ENCODE assay signal across 15 cellular contexts in genomic region chr7:92699560-92699959, GRCh38.
A peak's percentile ranks its signal among the peaks of the same experiment; 100 is the strongest.
DNase-seq lines count a peak whose midpoint lies in the region; ATAC-seq and TF ChIP-seq lines count a peak whose summit lies in the region.
"Had no signal": no experiment of that assay in that cellular context is flagged by ENCODE, and none has a peak within 500 bp of the region (broad histone marks: within the 10 kb centered on the region; RNA-seq: fewer than 3 reads in every experiment).

No MANE protein-coding gene starts in this region.

- H3K36me3 ChIP-seq in thyroid gland, result no peaks in the 10 kb centered on the region

- H3K27ac Mint-ChIP-seq in natural killer cell treated with Interleukin-12 subunit alpha and Interleukin-12 subunit beta and Interleukin-15 and Interleukin-18, amount 100 ng/mL, for 72 hours, result peak overlapping the region; percentile 17 to 29
- peak overlapping the region in 1 of 2 donors; percentile 19 for H3K27ac Mint-ChIP-seq in natural killer cell
- no peak overlapping the region for H3K27ac Mint-ChIP-seq in glutamatergic neuron (ENCODE audit: unreplicated experiment)
- H3K27ac Mint-ChIP-seq: T-helper 1 cell treated with Interleukin-12 subunit alpha and Interleukin-12 subunit beta and Interleukin-4 antibody, amounts not matched to agents 30 μg/mL and 1 μg/mL, for 36 hours had no signal

- no peak overlapping the region for H3K4me3 Mint-ChIP-seq in natural killer cell treated with Interleukin-12 subunit alpha and Interleukin-12 subunit beta and Interleukin-15 and Interleukin-18, amount 100 ng/mL, for 72 hours
- no peak overlapping the region for H3K4me3 Mint-ChIP-seq in natural killer cell
- H3K4me3 Mint-ChIP-seq in glutamatergic neuron (ENCODE audit: unreplicated experiment), result no peak overlapping the region
- H3K4me3 Mint-ChIP-seq: stimulated activated naive CD8-positive, alpha-beta T cell treated with anti-CD3 and anti-CD28 coated beads, Interleukin-15, amount 100 ng/mL, for 72 hours; T-helper 1 cell treated with Interleukin-12 subunit alpha and Interleukin-12 subunit beta and Interleukin-4 antibody, amounts not matched to agents 30 μg/mL and 1 μg/mL, for 36 hours had no signal

- 98 to 99% methylated on average over 2 of the region's 2 CpGs for WGBS in thyroid gland, 2 donors

- no peak for TF ChIP-seq POLR2A in thyroid gland (IDR thresholded peaks at IDR 0.05)

- H3K27ac ChIP-seq in VCaP, result peak overlapping the region; percentile 12; the same call in 1 of the 2 replicates
- no peak overlapping the region for H3K27ac ChIP-seq in foreskin keratinocyte
- H3K27ac ChIP-seq in thyroid gland, result no peak overlapping the region

- peaks cover 24% of the 10 kb centered on the region for H3K4me1 ChIP-seq in foreskin keratinocyte
- H3K4me1 ChIP-seq in thyroid gland, result peaks cover 7 to 9% of the 10 kb centered on the region in 2 donors

- no peaks in the 10 kb centered on the region for H3K9me3 ChIP-seq in thyroid gland

- no peaks in the 10 kb centered on the region for H3K27me3 ChIP-seq in foreskin keratinocyte
- H3K27me3 ChIP-seq in thyroid gland, result no peaks in the 10 kb centered on the region

- TF ChIP-seq CTCF in natural killer cell (IDR thresholded peaks at IDR 0.05) (no peak), VCaP (conservative IDR thresholded peaks at IDR 0.05) (no peak), foreskin keratinocyte (conservative IDR thresholded peaks at IDR 0.05) (no peak), glutamatergic neuron (IDR thresholded peaks at IDR 0.05; ENCODE audit: partially characterized antibody, unreplicated experiment) (no peak), thyroid gland (IDR thresholded peaks at IDR 0.05) (no peak)

- no peaks in the 10 kb centered on the region for H3K9me3 Mint-ChIP-seq in natural killer cell treated with Interleukin-12 subunit alpha and Interleukin-12 subunit beta and Interleukin-15 and Interleukin-18, amount 100 ng/mL, for 72 hours
- H3K9me3 Mint-ChIP-seq in natural killer cell (no peaks in the 10 kb centered on the region), glutamatergic neuron (ENCODE audit: unreplicated experiment) (peaks cover 6% of the 10 kb centered on the region)
- H3K9me3 Mint-ChIP-seq: stimulated activated naive CD8-positive, alpha-beta T cell treated with anti-CD3 and anti-CD28 coated beads, Interleukin-15, amount 100 ng/mL, for 72 hours; T-helper 1 cell treated with Interleukin-12 subunit alpha and Interleukin-12 subunit beta and Interleukin-4 antibody, amounts not matched to agents 30 μg/mL and 1 μg/mL, for 36 hours had no signal

- no peaks in the 10 kb centered on the region for H3K27me3 Mint-ChIP-seq in natural killer cell treated with Interleukin-12 subunit alpha and Interleukin-12 subunit beta and Interleukin-15 and Interleukin-18, amount 100 ng/mL, for 72 hours
- H3K27me3 Mint-ChIP-seq in natural killer cell (ENCODE audit: low read depth in 2 of 2), result no peaks in the 10 kb centered on the region
- no peaks in the 10 kb centered on the region for H3K27me3 Mint-ChIP-seq in glutamatergic neuron (ENCODE audit: unreplicated experiment)
- H3K27me3 Mint-ChIP-seq: stimulated activated naive CD8-positive, alpha-beta T cell treated with anti-CD3 and anti-CD28 coated beads, Interleukin-15, amount 100 ng/mL, for 72 hours had no signal

- intact Hi-C loops in natural killer cell (cut with micrococcal nuclease), result no loop called here
- intact Hi-C loops in thyroid gland (cut with DNase I), result no loop called here

- H3K4me1 Mint-ChIP-seq in natural killer cell treated with Interleukin-12 subunit alpha and Interleukin-12 subunit beta and Interleukin-15 and Interleukin-18, amount 100 ng/mL, for 72 hours (ENCODE audit: low read depth in 2 of 2), result peaks cover 40 to 47% of the 10 kb centered on the region in 2 donors
- peaks cover 19 to 33% of the 10 kb centered on the region in 2 donors for H3K4me1 Mint-ChIP-seq in natural killer cell
- peaks cover 40% of the 10 kb centered on the region for H3K4me1 Mint-ChIP-seq in glutamatergic neuron (ENCODE audit: low read depth, unreplicated experiment)

- H3K36me3 Mint-ChIP-seq in natural killer cell treated with Interleukin-12 subunit alpha and Interleukin-12 subunit beta and Interleukin-15 and Interleukin-18, amount 100 ng/mL, for 72 hours, result peaks cover 20% of the 10 kb centered on the region
- no peaks in the 10 kb centered on the region for H3K36me3 Mint-ChIP-seq in natural killer cell
- peaks cover 3% of the 10 kb centered on the region for H3K36me3 Mint-ChIP-seq in glutamatergic neuron (ENCODE audit: unreplicated experiment)

- no peak for ATAC-seq in natural killer cell treated with Interleukin-12 subunit alpha and Interleukin-12 subunit beta and Interleukin-15 and Interleukin-18, amount 100 ng/mL, for 72 hours
- no peak for ATAC-seq in natural killer cell
- peak; percentile 54 for ATAC-seq in foreskin keratinocyte
- ATAC-seq in GM18511 (IDR thresholded peaks at IDR 0.05; ENCODE audit: unreplicated experiment), result no peak
- no peak for ATAC-seq in HG03159 (IDR thresholded peaks at IDR 0.05; ENCODE audit: unreplicated experiment)
- ATAC-seq: stimulated activated naive CD8-positive, alpha-beta T cell treated with anti-CD3 and anti-CD28 coated beads, Interleukin-15, amount 100 ng/mL, for 72 hours had no signal

- H3K4me3 ChIP-seq in thyroid gland (replicated peaks in 1 of 3), result no peak overlapping the region
- H3K4me3 ChIP-seq: skin epidermis had no signal

- DNase-seq in natural killer cell treated with Interleukin-12 subunit alpha and Interleukin-12 subunit beta and Interleukin-15 and Interleukin-18, amount 100 ng/mL, for 72 hours (ENCODE audit: low spot score), result no peak
- DNase-seq in natural killer cell (no peak), foreskin keratinocyte (no peak), glutamatergic neuron (no peak), thyroid gland (no peak)
- DNase-seq: activated CD4-positive, alpha-beta T cell treated with anti-CD3 and anti-CD28 coated beads for 48 hours; AML-193; anterior cingulate cortex; KBM-7; stimulated activated naive CD8-positive, alpha-beta T cell treated with anti-CD3 and anti-CD28 coated beads, Interleukin-15, amount 100 ng/mL, for 72 hours had no signal
